In the genomic region with DNA sequence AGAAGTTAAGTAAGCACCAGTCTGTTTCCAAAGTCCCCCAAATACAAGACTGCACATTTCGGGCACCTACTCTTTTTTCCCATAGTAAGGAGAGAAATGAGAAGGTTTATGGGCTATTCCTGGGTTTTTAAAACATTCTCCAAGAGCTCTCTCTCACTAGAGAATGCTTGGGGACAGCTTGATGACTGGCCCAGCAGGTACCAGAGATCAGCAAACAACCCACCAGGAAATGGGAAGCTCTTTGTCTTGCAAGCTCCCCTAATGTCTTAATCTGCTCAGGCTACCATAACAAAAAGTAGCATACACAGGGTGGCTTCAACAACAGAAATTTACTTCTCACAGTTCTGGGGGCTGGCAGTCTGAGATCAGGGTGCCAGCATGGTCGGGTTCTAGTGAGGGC, we compare ENCODE assay signal across 2 cellular contexts.
TF ChIP-seq lines count a peak whose summit lies in the region.

No MANE protein-coding gene starts in this region.

TF ChIP-seq in GM23338, 12 proteins besides CTCF, POLR2A, EP300 and RAD21:
- no peak for TF ChIP-seq POLR2AphosphoS5 (IDR thresholded peaks at IDR 0.05; ENCODE audit: low read depth)
- TF ChIP-seq EZH2phosphoT487 (IDR thresholded peaks at IDR 0.05; ENCODE audit: unreplicated experiment) = no peak
- TF ChIP-seq, protein P1, sequence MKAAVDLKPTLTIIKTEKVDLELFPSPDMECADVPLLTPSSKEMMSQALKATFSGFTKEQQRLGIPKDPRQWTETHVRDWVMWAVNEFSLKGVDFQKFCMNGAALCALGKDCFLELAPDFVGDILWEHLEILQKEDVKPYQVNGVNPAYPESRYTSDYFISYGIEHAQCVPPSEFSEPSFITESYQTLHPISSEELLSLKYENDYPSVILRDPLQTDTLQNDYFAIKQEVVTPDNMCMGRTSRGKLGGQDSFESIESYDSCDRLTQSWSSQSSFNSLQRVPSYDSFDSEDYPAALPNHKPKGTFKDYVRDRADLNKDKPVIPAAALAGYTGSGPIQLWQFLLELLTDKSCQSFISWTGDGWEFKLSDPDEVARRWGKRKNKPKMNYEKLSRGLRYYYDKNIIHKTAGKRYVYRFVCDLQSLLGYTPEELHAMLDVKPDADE (IDR thresholded peaks at IDR 0.05) = no peak
- no peak for TF ChIP-seq NANOG (IDR thresholded peaks at IDR 0.05; ENCODE audit: borderline replicate concordance)
- TF ChIP-seq ZNF114 (CRISPR knock-in tag; IDR thresholded peaks at IDR 0.05) = no peak

TF ChIP-seq in HepG2, 621 proteins besides CTCF, POLR2A, EP300 and RAD21:
- TF ChIP-seq KMT2B (CRISPR knock-in tag; IDR thresholded peaks at IDR 0.05) (no peak), ZKSCAN1 (IDR thresholded peaks at IDR 0.05; ENCODE audit: low read length) (no peak), BRCA1 (CRISPR knock-in tag; IDR thresholded peaks at IDR 0.05) (no peak), SKI (IDR thresholded peaks at IDR 0.05; ENCODE audit: partially characterized antibody) (no peak)
- TF ChIP-seq, protein P2, sequence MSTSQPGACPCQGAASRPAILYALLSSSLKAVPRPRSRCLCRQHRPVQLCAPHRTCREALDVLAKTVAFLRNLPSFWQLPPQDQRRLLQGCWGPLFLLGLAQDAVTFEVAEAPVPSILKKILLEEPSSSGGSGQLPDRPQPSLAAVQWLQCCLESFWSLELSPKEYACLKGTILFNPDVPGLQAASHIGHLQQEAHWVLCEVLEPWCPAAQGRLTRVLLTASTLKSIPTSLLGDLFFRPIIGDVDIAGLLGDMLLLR (CRISPR knock-in tag; IDR thresholded peaks at IDR 0.05) = no peak
